In the genomic region with DNA sequence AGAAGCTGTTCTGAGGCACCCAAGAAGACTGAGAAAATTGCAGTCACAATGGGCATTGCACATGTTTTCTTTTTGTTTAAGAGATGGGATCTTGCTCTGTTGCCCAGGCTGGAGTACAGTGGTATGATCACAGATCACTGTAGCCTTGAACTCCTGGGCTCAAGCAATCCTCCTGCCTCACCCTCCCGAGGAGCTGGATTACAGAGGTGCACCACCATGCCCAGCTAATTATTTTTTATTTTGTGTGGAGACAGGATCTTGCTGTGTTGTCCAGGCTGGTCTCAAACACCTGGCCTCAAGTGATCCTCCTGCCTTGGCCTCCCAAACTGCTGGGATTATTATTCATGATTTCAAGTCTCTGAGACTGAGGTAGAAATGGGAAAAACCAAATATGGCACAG, we compare ENCODE assay signal across 17 cellular contexts.
"Had no signal": no experiment of that assay in that cellular context is flagged by ENCODE, and none has a peak within 500 bp of the region (broad histone marks: within the 10 kb centered on the region; RNA-seq: fewer than 3 reads in every experiment).

No MANE protein-coding gene starts in this region.

- H3K27me3 ChIP-seq: breast epithelium, esophagus muscularis mucosa, gastrocnemius medialis, neural progenitor cell, sigmoid colon, thyroid gland had no signal

- H3K27ac ChIP-seq: breast epithelium, esophagus muscularis mucosa, gastrocnemius medialis, left ventricle myocardium inferior, sigmoid colon, thyroid gland had no signal

- H3K4me3 Mint-ChIP-seq: central memory CD8-positive, alpha-beta T cell; mesothelial cell of epicardium; neural progenitor cell; stimulated activated naive B cell treated with anti-CD40 and anti-IgM and Interleukin-4, amounts not matched to agents 10 μg/mL and 1 μg/mL and 100 μg/mL, for 72 hours had no signal

- H3K27ac Mint-ChIP-seq: mesothelial cell of epicardium had no signal

- ATAC-seq: gastrocnemius medialis; stimulated activated naive B cell treated with anti-CD40 and anti-IgM and Interleukin-4, amounts not matched to agents 10 μg/mL and 1 μg/mL and 100 μg/mL, for 72 hours had no signal

- H3K9me3 ChIP-seq: breast epithelium, esophagus muscularis mucosa, gastrocnemius medialis, left ventricle myocardium inferior, sigmoid colon, thyroid gland had no signal

- DNase-seq: activated naive CD4-positive, alpha-beta T cell treated with Interleukin-2 at 50 U/mL for 16 hours; activated T-cell treated with anti-CD3 and anti-CD28 coated beads, Interleukin-2, amount 50 U/mL, for 1 hour; amniotic stem cell; effector memory CD4-positive, alpha-beta T cell; gastrocnemius medialis; hippocampal formation; left ventricle myocardium inferior; sigmoid colon; stimulated activated CD4-positive, alpha-beta T cell treated with anti-CD3 and anti-CD28 coated beads, Interleukin-15, amount 100 ng/mL, for 24 hours; stimulated activated naive B cell treated with anti-CD40 and anti-IgM and Interleukin-4, amounts not matched to agents 10 μg/mL and 1 μg/mL and 100 μg/mL, for 72 hours; T-helper 9 cell; thyroid gland had no signal

- H3K9me3 Mint-ChIP-seq: central memory CD8-positive, alpha-beta T cell; mesothelial cell of epicardium; neural progenitor cell; stimulated activated naive B cell treated with anti-CD40 and anti-IgM and Interleukin-4, amounts not matched to agents 10 μg/mL and 1 μg/mL and 100 μg/mL, for 72 hours had no signal

- H3K27me3 Mint-ChIP-seq: central memory CD8-positive, alpha-beta T cell; stimulated activated naive B cell treated with anti-CD40 and anti-IgM and Interleukin-4, amounts not matched to agents 10 μg/mL and 1 μg/mL and 100 μg/mL, for 72 hours had no signal
